In genomic region chr3:193743702-193744047, GRCh38 we compare ENCODE assay signal across 8 cellular contexts.
DNase-seq lines count a peak whose midpoint lies in the region; ATAC-seq and TF ChIP-seq lines count a peak whose summit lies in the region.
"Had no signal": no experiment of that assay in that cellular context is flagged by ENCODE, and none has a peak within 500 bp of the region (broad histone marks: within the 10 kb centered on the region; RNA-seq: fewer than 3 reads in every experiment).

No MANE protein-coding gene starts in this region.

- intact Hi-C loops in activated T-helper 1 cell treated with anti-CD3 and anti-CD28 coated beads, Interleukin-12 subunit alpha, Interleukin-12 subunit beta, Interleukin-2, Interleukin-4 antibody, amounts not matched to agents 30 ng/mL and 10 ng/mL and 1 ng/mL, durations not matched to agents 14 hours and 24 hours and 36 hours (cut with micrococcal nuclease), result no loop called here

- no peaks in the 10 kb centered on the region for H3K9me3 Mint-ChIP-seq in activated T-helper 1 cell treated with anti-CD3 and anti-CD28 coated beads, Interleukin-12 subunit alpha, Interleukin-12 subunit beta, Interleukin-2, Interleukin-4 antibody, amounts not matched to agents 30 ng/mL and 10 ng/mL and 1 ng/mL, durations not matched to agents 14 hours and 24 hours and 36 hours
- H3K9me3 Mint-ChIP-seq in progenitor cell of endocrine pancreas (ENCODE audit: low read depth), result no peaks in the 10 kb centered on the region
- H3K9me3 Mint-ChIP-seq: dendritic cell treated with granulocyte-macrophage colony-stimulating factor and Interleukin-4, amounts not matched to agents 40 ng/mL and 50 ng/mL, for 4 days had no signal

- H3K4me1 Mint-ChIP-seq in activated T-helper 1 cell treated with anti-CD3 and anti-CD28 coated beads, Interleukin-12 subunit alpha, Interleukin-12 subunit beta, Interleukin-2, Interleukin-4 antibody, amounts not matched to agents 30 ng/mL and 10 ng/mL and 1 ng/mL, durations not matched to agents 14 hours and 24 hours and 36 hours (ENCODE audit: low read depth), result peaks cover 17% of the 10 kb centered on the region
- H3K4me1 Mint-ChIP-seq in progenitor cell of endocrine pancreas (ENCODE audit: low read depth), result peaks cover 42% of the 10 kb centered on the region

- no peak for TF ChIP-seq CTCF in progenitor cell of endocrine pancreas (IDR thresholded peaks at IDR 0.05; ENCODE audit: unreplicated experiment)

- peaks cover 10% of the 10 kb centered on the region for H3K27me3 Mint-ChIP-seq in activated T-helper 1 cell treated with anti-CD3 and anti-CD28 coated beads, Interleukin-12 subunit alpha, Interleukin-12 subunit beta, Interleukin-2, Interleukin-4 antibody, amounts not matched to agents 30 ng/mL and 10 ng/mL and 1 ng/mL, durations not matched to agents 14 hours and 24 hours and 36 hours (ENCODE audit: insufficient read depth)
- H3K27me3 Mint-ChIP-seq in progenitor cell of endocrine pancreas, result no peaks in the 10 kb centered on the region

- peak overlapping the region; percentile 61 for H3K4me3 Mint-ChIP-seq in activated T-helper 1 cell treated with anti-CD3 and anti-CD28 coated beads, Interleukin-12 subunit alpha, Interleukin-12 subunit beta, Interleukin-2, Interleukin-4 antibody, amounts not matched to agents 30 ng/mL and 10 ng/mL and 1 ng/mL, durations not matched to agents 14 hours and 24 hours and 36 hours
- H3K4me3 Mint-ChIP-seq in progenitor cell of endocrine pancreas (ENCODE audit: low read depth), result peak overlapping the region; percentile 55
- H3K4me3 Mint-ChIP-seq: dendritic cell treated with granulocyte-macrophage colony-stimulating factor and Interleukin-4, amounts not matched to agents 40 ng/mL and 50 ng/mL, for 4 days had no signal

- DNase-seq in activated T-helper 1 cell treated with anti-CD3 and anti-CD28 coated beads, Interleukin-12 subunit alpha, Interleukin-12 subunit beta, Interleukin-2, Interleukin-4 antibody, amounts not matched to agents 30 ng/mL and 10 ng/mL and 1 ng/mL, durations not matched to agents 14 hours and 24 hours and 36 hours (ENCODE audit: low spot score), result no peak
- DNase-seq in progenitor cell of endocrine pancreas (ENCODE audit: low spot score, unreplicated experiment) (no peak), islet precursor cell (no peak), GM03348 (ENCODE audit: low spot score) (no peak), dermis blood vessel endothelial cell (no peak)

- no peaks in the 10 kb centered on the region for H3K36me3 Mint-ChIP-seq in activated T-helper 1 cell treated with anti-CD3 and anti-CD28 coated beads, Interleukin-12 subunit alpha, Interleukin-12 subunit beta, Interleukin-2, Interleukin-4 antibody, amounts not matched to agents 30 ng/mL and 10 ng/mL and 1 ng/mL, durations not matched to agents 14 hours and 24 hours and 36 hours (ENCODE audit: low read depth)
- H3K36me3 Mint-ChIP-seq in progenitor cell of endocrine pancreas (ENCODE audit: insufficient read depth), result no peaks in the 10 kb centered on the region

- ATAC-seq in GM19452 (IDR thresholded peaks at IDR 0.05; ENCODE audit: unreplicated experiment) (peak; percentile 70), HG03139 (IDR thresholded peaks at IDR 0.05; ENCODE audit: unreplicated experiment) (peak; percentile 64)

- H3K27ac Mint-ChIP-seq in activated T-helper 1 cell treated with anti-CD3 and anti-CD28 coated beads, Interleukin-12 subunit alpha, Interleukin-12 subunit beta, Interleukin-2, Interleukin-4 antibody, amounts not matched to agents 30 ng/mL and 10 ng/mL and 1 ng/mL, durations not matched to agents 14 hours and 24 hours and 36 hours, result peak overlapping the region; percentile 37
- H3K27ac Mint-ChIP-seq in progenitor cell of endocrine pancreas, result peak overlapping the region; percentile 97
- H3K27ac Mint-ChIP-seq: dendritic cell treated with granulocyte-macrophage colony-stimulating factor and Interleukin-4, amounts not matched to agents 40 ng/mL and 50 ng/mL, for 4 days had no signal
